8 cellular contexts compared by ENCODE assay signal in genomic region chr9:133406480-133407307, GRCh38. TPM values are rescaled to one million over a fixed set of nuclear protein-coding genes. Genes with fewer than 3 reads are reported as not detected.
DNase-seq lines count a peak whose midpoint lies in the region; ATAC-seq, FAIRE-seq and TF ChIP-seq lines count a peak whose summit lies in the region.

No MANE protein-coding gene starts in this region.

- no peak for FAIRE-seq in frontal cortex (lab: Jason Lieb, UNC)

- H3K27ac ChIP-seq in ovary (no peak overlapping the region), thyroid gland (no peak overlapping the region)

- H3K27me3 ChIP-seq in ovary (no peaks in the 10 kb centered on the region), thyroid gland (no peaks in the 10 kb centered on the region)

- no peak for TF ChIP-seq POLR2A in ovary (IDR thresholded peaks at IDR 0.05)
- TF ChIP-seq POLR2A in thyroid gland (IDR thresholded peaks at IDR 0.05) = no peak

- TF ChIP-seq CTCF in LNCAP (IDR thresholded peaks at IDR 0.05) (peak; percentile 98), ovary (IDR thresholded peaks at IDR 0.05) (peak; percentile 61 to 78 (median 73)), thyroid gland (IDR thresholded peaks at IDR 0.05) (peak; percentile 68 to 91 (median 77))

- ATAC-seq in GM18520 (IDR thresholded peaks at IDR 0.05; ENCODE audit: unreplicated experiment) = peak; percentile 43

- no peak overlapping the region for H3K4me3 ChIP-seq in ovary
- H3K4me3 ChIP-seq in thyroid gland (replicated peaks in 1 of 3) = no peak overlapping the region

- in situ Hi-C loops in SK-MEL-5 (cut with HindIII; ENCODE audit: low pct_unique_long_range_greater_than_20kb, low sequenced_read_pairs) = no loop called here

- H3K36me3 ChIP-seq in ovary (no peaks in the 10 kb centered on the region), thyroid gland (peaks cover 22 to 50% of the 10 kb centered on the region in 2 donors)

- H3K4me1 ChIP-seq in ovary (ENCODE audit: insufficient read depth) (no peaks in the 10 kb centered on the region), thyroid gland (no peaks in the 10 kb centered on the region)

- DNase-seq in A172 (ENCODE audit: low spot score) = peak; percentile 92
- peak; percentile 85 for DNase-seq in SK-MEL-5 (ENCODE audit: low read depth, low spot score)
- DNase-seq in activated gamma-delta T cell treated with anti-CD3 and anti-CD28 coated beads, Interleukin-2, amount 50 U/mL, for 16 hours (ENCODE audit: low read depth) = peak; percentile 64
- DNase-seq in frontal cortex (ENCODE audit: low spot score in 2 of 2) = peak; percentile 63 to 86
- peak; percentile 53 to 79 (median 72) for DNase-seq in ovary
- peak; percentile 67 to 71 for DNase-seq in thyroid gland

- no peaks in the 10 kb centered on the region for H3K9me3 ChIP-seq in ovary
- no peaks in the 10 kb centered on the region for H3K9me3 ChIP-seq in thyroid gland

- WGBS in ovary, 3 donors = 59 to 63% (median 59%) methylated on average over 23 to 24 of the region's 24 CpGs
- WGBS in thyroid gland, 2 donors = 57 to 67% methylated on average over 15 to 19 of the region's 24 CpGs

- intact Hi-C loops in ovary (cut with DNase I) = loop anchor here in 3 of 4 donors (5.0 to 10.0 kb wide), 3 partner anchors 81 to 318 kb away; no protein-coding TSS in a partner anchor
- intact Hi-C loops in thyroid gland (cut with DNase I) = no loop called here

- no peak for TF ChIP-seq EP300 in ovary (IDR thresholded peaks at IDR 0.05)

RNA-seq across cellular contexts. Expression of gene REXO4, which starts 11.1 kb away (rescaled TPM):
- 24.8 and 28.3 TPM in 2 replicates for total RNA-seq in A172 (2014; rRNA removed; shearing (Covaris generic))
- 27.3 and 29.2 TPM in 2 replicates for total RNA-seq in SK-MEL-5 (2014; rRNA removed; shearing (Covaris generic))
- 45.1 and 55.8 TPM in 2 replicates for polyA plus RNA-seq in SK-MEL-5 (2015; cell fraction: cytosol; rRNA removed)
- 12.8 and 27.1 TPM in 2 replicates for polyA plus RNA-seq in SK-MEL-5 (2015; cell fraction: nucleus; rRNA removed)
- total RNA-seq in frontal cortex = 13.5 TPM
- 10 to 100 TPM; 15.9 to 31.0 (median 21.9) TPM for total RNA-seq in ovary
- polyA plus RNA-seq in ovary = 10 to 100 TPM; 17.6 to 22.3 TPM
- 10 to 100 TPM; 16.0 to 21.9 (median 19.0) TPM for total RNA-seq in thyroid gland

RNA-seq across cellular contexts. Expression of gene ADAMTS13, which starts 15.5 kb away (rescaled TPM):
- 0.43 and 1.6 TPM in 2 replicates for total RNA-seq in A172 (2014; rRNA removed; shearing (Covaris generic))
- total RNA-seq in SK-MEL-5 (2014; rRNA removed; shearing (Covaris generic)) = 0.67 and 1.7 TPM in 2 replicates
- polyA plus RNA-seq in SK-MEL-5 (2015; cell fraction: cytosol; rRNA removed) = 3.7 and 4.7 TPM in 2 replicates
- polyA plus RNA-seq in SK-MEL-5 (2015; cell fraction: nucleus; rRNA removed) = 43.7 and 44.2 TPM in 2 replicates
- 2.0 TPM for total RNA-seq in frontal cortex
- 1 to 10 TPM; 1.8 to 4.2 (median 3.6) TPM for total RNA-seq in ovary
- polyA plus RNA-seq in ovary = 1 to 10 TPM in 1 of 2 donors, under 1 TPM in 1; 0.45 to 3.8 TPM
- 1 to 10 TPM; 1.5 to 2.8 (median 2.0) TPM for total RNA-seq in thyroid gland

RNA-seq across cellular contexts. Expression of gene STKLD1, which starts 30.5 kb away (rescaled TPM):
- 0.91 and 1.4 TPM in 2 replicates for total RNA-seq in A172 (2014; rRNA removed; shearing (Covaris generic))
- total RNA-seq in SK-MEL-5 (2014; rRNA removed; shearing (Covaris generic)) = 1.4 and 1.7 TPM in 2 replicates
- 1.3 and 1.7 TPM in 2 replicates for polyA plus RNA-seq in SK-MEL-5 (2015; cell fraction: cytosol; rRNA removed)
- polyA plus RNA-seq in SK-MEL-5 (2015; cell fraction: nucleus; rRNA removed) = 29.9 and 30.4 TPM in 2 replicates
- total RNA-seq in frontal cortex = 1.2 TPM
- 1 to 10 TPM in 5 of 7 donors, under 1 TPM in 2; 0.48 to 1.7 (median 1.2) TPM for total RNA-seq in ovary
- polyA plus RNA-seq in ovary = 1 to 10 TPM; 1.3 to 2.3 TPM
- total RNA-seq in thyroid gland = 1 to 10 TPM in 2 of 4 donors, not detected in 2; 1.6 to 2.2 TPM

RNA-seq across cellular contexts. Expression of gene SURF4, which starts 30.8 kb away (rescaled TPM):
- total RNA-seq in A172 (2014; rRNA removed; shearing (Covaris generic)) = 391 and 428 TPM in 2 replicates
- total RNA-seq in SK-MEL-5 (2014; rRNA removed; shearing (Covaris generic)) = 469 and 490 TPM in 2 replicates
- 430 and 453 TPM in 2 replicates for polyA plus RNA-seq in SK-MEL-5 (2015; cell fraction: cytosol; rRNA removed)
- polyA plus RNA-seq in SK-MEL-5 (2015; cell fraction: nucleus; rRNA removed) = 102 and 104 TPM in 2 replicates
- total RNA-seq in frontal cortex (91.3 TPM), ovary (100 to 1,000 TPM in 4 of 7 donors, 10 to 100 TPM in 3; 58.7 to 126 (median 107) TPM), thyroid gland (100 to 1,000 TPM; 165 to 253 (median 226) TPM)
- 100 to 1,000 TPM in 1 of 2 donors, 10 to 100 TPM in 1; 73.8 to 165 TPM for polyA plus RNA-seq in ovary

RNA-seq across cellular contexts. Expression of gene SURF2, which starts 50.3 kb away (rescaled TPM):
- 26.3 and 43.1 TPM in 2 replicates for total RNA-seq in A172 (2014; rRNA removed; shearing (Covaris generic))
- 35.8 and 39.3 TPM in 2 replicates for total RNA-seq in SK-MEL-5 (2014; rRNA removed; shearing (Covaris generic))
- polyA plus RNA-seq in SK-MEL-5 (2015; cell fraction: cytosol; rRNA removed) = 34.6 and 68.0 TPM in 2 replicates
- 8.2 and 11.0 TPM in 2 replicates for polyA plus RNA-seq in SK-MEL-5 (2015; cell fraction: nucleus; rRNA removed)
- total RNA-seq in frontal cortex (17.1 TPM), ovary (10 to 100 TPM; 13.7 to 30.4 (median 15.8) TPM), thyroid gland (10 to 100 TPM; 26.2 to 42.7 (median 31.6) TPM)
- 10 to 100 TPM in 1 of 2 donors, 1 to 10 TPM in 1; 8.6 to 21.4 TPM for polyA plus RNA-seq in ovary
